ENCODE assay signal across 12 cellular contexts in genomic region chr11:111633756-111634362, GRCh38. TPM values are rescaled to one million over a fixed set of nuclear protein-coding genes. Genes with fewer than 3 reads are reported as not detected.
DNase-seq lines count a peak whose midpoint lies in the region; ATAC-seq and TF ChIP-seq lines count a peak whose summit lies in the region.
"Had no signal": no experiment of that assay in that cellular context is flagged by ENCODE, and none has a peak within 500 bp of the region (broad histone marks: within the 10 kb centered on the region; RNA-seq: fewer than 3 reads in every experiment).

No MANE protein-coding gene starts in this region.

- H3K4me1 Mint-ChIP-seq in neural progenitor cell, result peaks cover 39% of the 10 kb centered on the region

- peak overlapping the region; percentile 19; the same call in 1 of the 2 replicates for H3K27ac ChIP-seq in MM.1S (ENCODE audit: low read length)
- H3K27ac ChIP-seq in breast epithelium, result peak overlapping the region; percentile 69 to 77
- no peak overlapping the region for H3K27ac ChIP-seq in neural progenitor cell
- no peak overlapping the region for H3K27ac ChIP-seq in right cardiac atrium (ENCODE audit: low read length)

- H2AFZ ChIP-seq in MM.1S (ENCODE audit: low read length), result no peak overlapping the region
- no peak overlapping the region for H2AFZ ChIP-seq in neural progenitor cell (replicated peaks)

- no peaks in the 10 kb centered on the region for H3K27me3 ChIP-seq in MM.1S (replicated peaks; ENCODE audit: insufficient read depth, low read length)
- H3K27me3 ChIP-seq in breast epithelium, result no peaks in the 10 kb centered on the region
- H3K27me3 ChIP-seq in neural progenitor cell, result no peaks in the 10 kb centered on the region
- H3K27me3 ChIP-seq in right cardiac atrium (ENCODE audit: control insufficient read depth, insufficient read depth), result no peaks in the 10 kb centered on the region
- no peaks in the 10 kb centered on the region for H3K27me3 ChIP-seq in HAP-1 (ENCODE audit: low read depth)

- in situ Hi-C loops in HAP-1 (cut with MboI; ENCODE audit: low sequenced_read_pairs), result no loop called here

- no peaks in the 10 kb centered on the region for H3K9me2 ChIP-seq in MM.1S (replicated peaks; ENCODE audit: insufficient read depth, low read length)

- H3K9ac ChIP-seq in MM.1S (ENCODE audit: low read length), result no peak overlapping the region
- H3K9ac ChIP-seq in neural progenitor cell, result no peak overlapping the region

- no peak for ATAC-seq in right cardiac atrium

- H3F3A ChIP-seq in MM.1S (ENCODE audit: insufficient read depth, low read length), result peaks cover 7% of the 10 kb centered on the region; the same call in 1 of the 2 replicates
- peaks cover 11% of the 10 kb centered on the region for H3F3A ChIP-seq in neural progenitor cell (ENCODE audit: low read depth)

- H3K36me3 ChIP-seq in MM.1S (replicated peaks; ENCODE audit: insufficient read depth, low read length) (no peaks in the 10 kb centered on the region), breast epithelium (no peaks in the 10 kb centered on the region), neural progenitor cell (peaks cover 3% of the 10 kb centered on the region), HAP-1 (replicated peaks) (peaks cover 6% of the 10 kb centered on the region; the same call in 1 of the 2 replicates)

- intact Hi-C loops in breast epithelium (cut with DNase I; ENCODE audit: low total_unique reads), result no loop called here
- intact Hi-C loops in right cardiac atrium (cut with DNase I), result no loop called here

- DNase-seq in ELR (ENCODE audit: low read depth), result peak; percentile 78
- peak; percentile 59 for DNase-seq in MM.1S
- no peak for DNase-seq in breast epithelium (ENCODE audit: low spot score in 2 of 2)
- no peak for DNase-seq in neural progenitor cell (ENCODE audit: low spot score)
- no peak for DNase-seq in NK-92 treated with Interleukin-12 subunit alpha and Interleukin-12 subunit beta, amount 100 ng/mL, for 24 hours (lab: John Stamatoyannopoulos, UW)
- DNase-seq in right cardiac atrium, result no peak
- DNase-seq in HAP-1 (ENCODE audit: low spot score in 2 of 2), result no peak
- DNase-seq in stimulated activated CD4-positive, alpha-beta T cell treated with anti-CD3 and anti-CD28 coated beads, Interleukin-2, amount 100 ng/mL, for 24 hours, result no peak
- DNase-seq: activated naive CD4-positive, alpha-beta T cell treated with anti-CD3 and anti-CD28 coated beads, Interleukin-2, amount 10 ng/mL, durations not matched to agents 7 days and 5 days; GOT3 had no signal

- H3K36me3 Mint-ChIP-seq in neural progenitor cell, result peaks cover 13% of the 10 kb centered on the region

- TF ChIP-seq POLR2A in breast epithelium (IDR thresholded peaks at IDR 0.05), result no peak

- H3K79me2 ChIP-seq in MM.1S (ENCODE audit: low read length) (0 out of 2 replicates have a peak, but pooled peaks cover 4% of the 10 kb centered on the region), neural progenitor cell (ENCODE audit: low read depth) (peaks cover 3% of the 10 kb centered on the region)

- no peaks in the 10 kb centered on the region for H3K27me3 Mint-ChIP-seq in neural progenitor cell (ENCODE audit: insufficient read depth, low read depth)
- H3K27me3 Mint-ChIP-seq: activated naive CD4-positive, alpha-beta T cell treated with anti-CD3 and anti-CD28 coated beads, Interleukin-2, amount 10 ng/mL, durations not matched to agents 7 days and 5 days had no signal

- H3K4me1 ChIP-seq in MM.1S (ENCODE audit: low read length) (peaks cover 25% of the 10 kb centered on the region), breast epithelium (peaks cover 0 to 5% of the 10 kb centered on the region in 2 donors), neural progenitor cell (peaks cover 50% of the 10 kb centered on the region), right cardiac atrium (ENCODE audit: control insufficient read depth, insufficient read depth, low read length) (peaks cover 4% of the 10 kb centered on the region), HAP-1 (peaks cover 12% of the 10 kb centered on the region)

- H3K4me3 ChIP-seq in MM.1S (ENCODE audit: low read length) (no peak overlapping the region), breast epithelium (no peak overlapping the region), neural progenitor cell (no peak overlapping the region), right cardiac atrium (ENCODE audit: low read length) (no peak overlapping the region), HAP-1 (no peak overlapping the region)
- H3K4me3 ChIP-seq: skin epidermis had no signal

- no peak overlapping the region for H3K27ac Mint-ChIP-seq in neural progenitor cell
- H3K27ac Mint-ChIP-seq: activated naive CD4-positive, alpha-beta T cell treated with anti-CD3 and anti-CD28 coated beads, Interleukin-2, amount 10 ng/mL, durations not matched to agents 7 days and 5 days; T-helper 1 cell treated with Interleukin-12 subunit alpha and Interleukin-12 subunit beta and Interleukin-4 antibody, amounts not matched to agents 30 μg/mL and 1 μg/mL, for 36 hours had no signal

- H4K20me1 ChIP-seq in MM.1S (ENCODE audit: insufficient read depth, low read length) (no peaks in the 10 kb centered on the region), neural progenitor cell (ENCODE audit: low read depth) (no peaks in the 10 kb centered on the region)

- H3K9me3 Mint-ChIP-seq in neural progenitor cell, result no peaks in the 10 kb centered on the region
- H3K9me3 Mint-ChIP-seq: activated naive CD4-positive, alpha-beta T cell treated with anti-CD3 and anti-CD28 coated beads, Interleukin-2, amount 10 ng/mL, durations not matched to agents 7 days and 5 days; T-helper 1 cell treated with Interleukin-12 subunit alpha and Interleukin-12 subunit beta and Interleukin-4 antibody, amounts not matched to agents 30 μg/mL and 1 μg/mL, for 36 hours had no signal

- TF ChIP-seq CTCF in MM.1S (IDR thresholded peaks at IDR 0.05; ENCODE audit: low read length), result no peak
- no peak for TF ChIP-seq CTCF in breast epithelium (IDR thresholded peaks at IDR 0.05)
- TF ChIP-seq CTCF in neural progenitor cell (IDR thresholded peaks at IDR 0.05), result no peak

- H3K4me2 ChIP-seq in MM.1S (ENCODE audit: low read depth, low read length) (peak overlapping the region; percentile 23; the same call in 1 of the 2 replicates), neural progenitor cell (peak overlapping the region; percentile 21)

- H3K4me3 Mint-ChIP-seq in neural progenitor cell, result no peak overlapping the region
- H3K4me3 Mint-ChIP-seq: activated naive CD4-positive, alpha-beta T cell treated with anti-CD3 and anti-CD28 coated beads, Interleukin-2, amount 10 ng/mL, durations not matched to agents 7 days and 5 days; T-helper 1 cell treated with Interleukin-12 subunit alpha and Interleukin-12 subunit beta and Interleukin-4 antibody, amounts not matched to agents 30 μg/mL and 1 μg/mL, for 36 hours had no signal

- WGBS in right cardiac atrium, result 65% methylated on average over 3 of the region's 3 CpGs

- no peaks in the 10 kb centered on the region for H3K9me3 ChIP-seq in MM.1S (replicated peaks; ENCODE audit: insufficient read depth, low read length)
- no peaks in the 10 kb centered on the region for H3K9me3 ChIP-seq in breast epithelium
- no peaks in the 10 kb centered on the region for H3K9me3 ChIP-seq in neural progenitor cell (ENCODE audit: low read depth)
- H3K9me3 ChIP-seq in right cardiac atrium (ENCODE audit: control insufficient read depth, low read length), result no peaks in the 10 kb centered on the region
- H3K9me3 ChIP-seq in HAP-1, result peaks cover 3% of the 10 kb centered on the region; the same call in 1 of the 2 replicates

RNA-seq across cellular contexts. Expression of gene SIK2, which starts 31.6 kb away (rescaled TPM):
- 10 to 100 TPM; 19.0 to 56.6 (median 30.7) TPM for total RNA-seq in breast epithelium
- 12.0 and 16.3 TPM in 2 replicates for total RNA-seq in neural progenitor cell (ENCODE audit: low replicate concordance)
- 10 to 100 TPM; 18.0 to 51.7 (median 21.9) TPM for total RNA-seq in right cardiac atrium
- 7.4 TPM for polyA plus RNA-seq in right cardiac atrium

Comparison
In these comparisons a context has a peak if more than half of its experiments do, and no peak if none do; other contexts are left out.
1. DNase-seq: peak in ELR (single experiment) and MM.1S (single experiment); none in breast epithelium (0 of 2), neural progenitor cell (single experiment), NK-92 treated with Interleukin-12 subunit alpha and Interleukin-12 subunit beta, amount 100 ng/mL, for 24 hours (single experiment), right cardiac atrium (0 of 3), HAP-1 (0 of 2) and stimulated activated CD4-positive, alpha-beta T cell treated with anti-CD3 and anti-CD28 coated beads, Interleukin-2, amount 100 ng/mL, for 24 hours (0 of 2).
2. H3K27ac ChIP-seq: peak in MM.1S (single experiment) and breast epithelium (2 of 2); none in neural progenitor cell (single experiment) and right cardiac atrium (single experiment).